Comparison of ENCODE assay signal across 19 cellular contexts in genomic region chr9:132190966-132191365, GRCh38. TPM values are rescaled to one million over a fixed set of nuclear protein-coding genes. Genes with fewer than 3 reads are reported as not detected.
DNase-seq lines count a peak whose midpoint lies in the region; ATAC-seq and TF ChIP-seq lines count a peak whose summit lies in the region.
"Had no signal": no experiment of that assay in that cellular context is flagged by ENCODE, and none has a peak within 500 bp of the region (broad histone marks: within the 10 kb centered on the region; RNA-seq: fewer than 3 reads in every experiment).

No MANE protein-coding gene starts in this region.

- DNase-seq in NCI-H1092 treated with DMSO at 0.1 percent for 48 hours (lab: John Stamatoyannopoulos, UW): peak; percentile 26
- no peak for DNase-seq in NCI-H1092 (lab: John Stamatoyannopoulos, UW)
- no peak for DNase-seq in right cardiac atrium
- no peak for DNase-seq in left ventricle myocardium inferior
- DNase-seq in dorsolateral prefrontal cortex: no peak
- DNase-seq in cerebellar nuclear complex (lab: John Stamatoyannopoulos, UW): no peak
- DNase-seq: Calu3, NCI-H1105 treated with DMSO at 0.1 percent for 48 hours, NCI-H2029, NCI-H2171 treated with DMSO at 0.1 percent for 48 hours, NCI-H446, NCI-H69, RPMI8226, SHP77, T-cell had no signal

- TF ChIP-seq CTCF in left ventricle myocardium inferior (IDR thresholded peaks at IDR 0.05; ENCODE audit: borderline replicate concordance) (no peak), dorsolateral prefrontal cortex (IDR thresholded peaks at IDR 0.05 in 54 of 56, conservative IDR thresholded peaks at IDR 0.05 in 2 of 56; ENCODE audit: low read depth in 1 of 56, partially characterized antibody in 56 of 56) (no peak)

- ATAC-seq in right cardiac atrium (peak; percentile 48 to 74), GM19452 (IDR thresholded peaks at IDR 0.05; ENCODE audit: unreplicated experiment) (no peak)
- ATAC-seq: T-cell had no signal

- H3K27ac ChIP-seq in right cardiac atrium (ENCODE audit: low read length) (no peak overlapping the region), left ventricle myocardium inferior (replicated peaks) (no peak overlapping the region), dorsolateral prefrontal cortex (peak overlapping the region in 54 of 59 donors; percentile 16 to 99 (median 96)), temporal lobe (ENCODE audit: low read depth, low read length) (peak overlapping the region; percentile 97)
- H3K27ac ChIP-seq: 22Rv1 had no signal

- intact Hi-C loops in right cardiac atrium (cut with DNase I): no loop called here
- intact Hi-C loops in left ventricle myocardium inferior (cut with micrococcal nuclease): no loop called here
- intact Hi-C loops in dorsolateral prefrontal cortex (cut with DNase I): no loop called here

- H3K4me3 ChIP-seq in right cardiac atrium (ENCODE audit: low read length) (no peak overlapping the region), left ventricle myocardium inferior (no peak overlapping the region), dorsolateral prefrontal cortex (no peak overlapping the region)

- no peaks in the 10 kb centered on the region for H3K36me3 ChIP-seq in left ventricle myocardium inferior

- no peaks in the 10 kb centered on the region for H3K27me3 ChIP-seq in right cardiac atrium (ENCODE audit: control insufficient read depth, insufficient read depth)
- H3K27me3 ChIP-seq in left ventricle myocardium inferior (ENCODE audit: low read depth): peaks cover 51% of the 10 kb centered on the region
- H3K27me3 ChIP-seq in dorsolateral prefrontal cortex: no peaks in the 10 kb centered on the region

- H3K4me1 ChIP-seq in right cardiac atrium (ENCODE audit: control insufficient read depth, insufficient read depth, low read length): no peaks in the 10 kb centered on the region
- no peaks in the 10 kb centered on the region for H3K4me1 ChIP-seq in left ventricle myocardium inferior

- H3K9me3 ChIP-seq in right cardiac atrium (ENCODE audit: control insufficient read depth, low read length) (no peaks in the 10 kb centered on the region), left ventricle myocardium inferior (replicated peaks) (no peaks in the 10 kb centered on the region)

- WGBS in right cardiac atrium: 79% methylated on average over 10 of the region's 10 CpGs

RNA-seq across cellular contexts. Expression of gene NTNG2, which starts 29.1 kb away (rescaled TPM):
- total RNA-seq in right cardiac atrium (10 to 100 TPM; 14.4 to 27.4 (median 15.2) TPM), left ventricle myocardium inferior (1.9 TPM), dorsolateral prefrontal cortex (10 to 100 TPM; 21.7 to 81.3 (median 41.4) TPM), temporal lobe (4.9 TPM)
- polyA plus RNA-seq in right cardiac atrium: 8.6 TPM
- total RNA-seq: Calu3, HT-29 had no signal

Comparison
In these comparisons a context has a peak if more than half of its experiments do, and no peak if none do; other contexts are left out.
1. H3K27ac ChIP-seq: peak in dorsolateral prefrontal cortex (54 of 59) and temporal lobe (single experiment); none in right cardiac atrium (single experiment) and left ventricle myocardium inferior (single experiment).